In genomic region chr15:83512459-83512858, GRCh38 we compare ENCODE assay signal across 1 cellular context.
TF ChIP-seq lines count a peak whose summit lies in the region.

No MANE protein-coding gene starts in this region.

TF ChIP-seq in GM23338, 12 proteins besides CTCF, POLR2A, EP300 and RAD21 (continued from another document):
- TF ChIP-seq REST (IDR thresholded peaks at IDR 0.05; ENCODE audit: unreplicated experiment) (no peak), CREB1 (CRISPR knock-in tag; IDR thresholded peaks at IDR 0.05; ENCODE audit: low read depth) (no peak), ZNF331 (CRISPR knock-in tag; IDR thresholded peaks at IDR 0.05; ENCODE audit: low read depth) (no peak), STAT1 (IDR thresholded peaks at IDR 0.05; ENCODE audit: unreplicated experiment) (no peak), JUNB (IDR thresholded peaks at IDR 0.05; ENCODE audit: unreplicated experiment) (no peak), EZH2 (IDR thresholded peaks at IDR 0.05; ENCODE audit: low read depth, unreplicated experiment) (no peak)
